ENCODE assay signal across 11 cellular contexts in genomic region chr12:119682635-119683340, GRCh38. TPM values are rescaled to one million over a fixed set of nuclear protein-coding genes. Genes with fewer than 3 reads are reported as not detected.
DNase-seq lines count a peak whose midpoint lies in the region; ATAC-seq lines count a peak whose summit lies in the region.
"Had no signal": no experiment of that assay in that cellular context is flagged by ENCODE, and none has a peak within 500 bp of the region (broad histone marks: within the 10 kb centered on the region; RNA-seq: fewer than 3 reads in every experiment).

No MANE protein-coding gene starts in this region.

- H3K9ac ChIP-seq in HUES48 (ENCODE audit: low read depth, low read length): no peak overlapping the region

- H3K27me3 ChIP-seq in HUES48 (ENCODE audit: control insufficient read depth, insufficient read depth, low read length): no peaks in the 10 kb centered on the region
- H3K27me3 ChIP-seq: cardiac muscle cell had no signal

- intact Hi-C loops in sciatic nerve (cut with DNase I): no loop called here

- DNase-seq in NCI-H82 (lab: John Stamatoyannopoulos, UW) (peak; percentile 35), NCI-H82 treated with DMSO at 0.1 percent for 48 hours (lab: John Stamatoyannopoulos, UW; ENCODE audit: unreplicated experiment) (no peak), sciatic nerve (ENCODE audit: low spot score) (no peak)
- no peak for DNase-seq in activated naive CD8-positive, alpha-beta T cell treated with anti-CD3 and anti-CD28 coated beads for 36 hours
- DNase-seq: islet precursor cell had no signal

- no peaks in the 10 kb centered on the region for H3K27me3 Mint-ChIP-seq in activated naive CD8-positive, alpha-beta T cell treated with anti-CD3 and anti-CD28 coated beads for 36 hours

- H3K4me3 ChIP-seq in HUES48 (ENCODE audit: low read depth, low read length): no peak overlapping the region
- H3K4me3 ChIP-seq: A549, cardiac muscle cell had no signal

- peak overlapping the region; percentile 77 for H3K27ac Mint-ChIP-seq in activated naive CD8-positive, alpha-beta T cell treated with anti-CD3 and anti-CD28 coated beads for 36 hours

- H3K4me1 Mint-ChIP-seq in activated naive CD8-positive, alpha-beta T cell treated with anti-CD3 and anti-CD28 coated beads for 36 hours: peaks cover 16% of the 10 kb centered on the region

- H3K9me3 Mint-ChIP-seq in activated naive CD8-positive, alpha-beta T cell treated with anti-CD3 and anti-CD28 coated beads for 36 hours: no peaks in the 10 kb centered on the region

- peak overlapping the region; percentile 24 for H3K27ac ChIP-seq in HUES48 (ENCODE audit: low read depth, low read length)
- H3K27ac ChIP-seq: A549 had no signal

- peaks cover 31% of the 10 kb centered on the region for H3K36me3 Mint-ChIP-seq in activated naive CD8-positive, alpha-beta T cell treated with anti-CD3 and anti-CD28 coated beads for 36 hours

- peak; percentile 31 for ATAC-seq in sciatic nerve
- ATAC-seq in HG03025 (IDR thresholded peaks at IDR 0.05; ENCODE audit: low FRiP score, unreplicated experiment): no peak
- ATAC-seq in GM21423 (IDR thresholded peaks at IDR 0.05; ENCODE audit: unreplicated experiment): no peak
- ATAC-seq in HG03097 (IDR thresholded peaks at IDR 0.05; ENCODE audit: low FRiP score, unreplicated experiment): no peak

- H3K4me3 Mint-ChIP-seq in activated naive CD8-positive, alpha-beta T cell treated with anti-CD3 and anti-CD28 coated beads for 36 hours: no peak overlapping the region

- no peaks in the 10 kb centered on the region for H3K9me3 ChIP-seq in HUES48 (ENCODE audit: control insufficient read depth, insufficient read depth, low read length)
- H3K9me3 ChIP-seq: A549 had no signal

- H3K36me3 ChIP-seq in HUES48 (ENCODE audit: control insufficient read depth, insufficient read depth, low read length): peaks cover 71% of the 10 kb centered on the region

- H3K4me1 ChIP-seq in HUES48 (ENCODE audit: control insufficient read depth, insufficient read depth, low read length): peaks cover 11% of the 10 kb centered on the region

RNA-seq across cellular contexts. Expression of gene PRKAB1, which starts 14.9 kb away (rescaled TPM):
- 10 to 100 TPM; 26.1 to 26.5 TPM for total RNA-seq in activated naive CD8-positive, alpha-beta T cell treated with anti-CD3 and anti-CD28 coated beads for 36 hours
- total RNA-seq in sciatic nerve: 31.7 TPM
